Comparison of ENCODE assay signal across 8 cellular contexts in genomic region chr16:67893791-67894399, GRCh38. TPM values are rescaled to one million over a fixed set of nuclear protein-coding genes. Genes with fewer than 3 reads are reported as not detected.
A peak's percentile ranks its signal among the peaks of the same experiment; 100 is the strongest.
DNase-seq lines count a peak whose midpoint lies in the region; ATAC-seq and TF ChIP-seq lines count a peak whose summit lies in the region.

No MANE protein-coding gene starts in this region.

- no peak for TF ChIP-seq EP300 in stomach (IDR thresholded peaks at IDR 0.05)

- WGBS in stomach, 5 donors, result 11 to 24% (median 14%) methylated on average over 10 to 11 of the region's 11 CpGs

- TF ChIP-seq CTCF in activated B cell treated with CpG ODN at 0.5 μM for 24 hours (IDR thresholded peaks at IDR 0.05) (no peak), stomach (IDR thresholded peaks at IDR 0.05) (no peak)

- H3K9me3 Mint-ChIP-seq in T-helper 1 cell treated with Interleukin-12 subunit alpha and Interleukin-12 subunit beta and Interleukin-4 antibody, amounts not matched to agents 30 μg/mL and 1 μg/mL, for 36 hours, result no peaks in the 10 kb centered on the region
- H3K9me3 Mint-ChIP-seq in activated B cell treated with CpG ODN at 0.5 μM for 24 hours, result no peaks in the 10 kb centered on the region

- no peak for DNase-seq in T-helper 1 cell
- no peak for DNase-seq in activated B cell treated with CpG ODN at 0.5 μM for 24 hours
- no peak for DNase-seq in stomach
- DNase-seq in Kasumi-1 (lab: John Stamatoyannopoulos, UW), result no peak
- no peak for DNase-seq in COR-L47 (lab: John Stamatoyannopoulos, UW)

- H3K27me3 Mint-ChIP-seq in T-helper 1 cell treated with Interleukin-12 subunit alpha and Interleukin-12 subunit beta and Interleukin-4 antibody, amounts not matched to agents 30 μg/mL and 1 μg/mL, for 36 hours (ENCODE audit: low read depth), result no peaks in the 10 kb centered on the region
- no peaks in the 10 kb centered on the region for H3K27me3 Mint-ChIP-seq in activated B cell treated with CpG ODN at 0.5 μM for 24 hours

- no peaks in the 10 kb centered on the region for H3K36me3 ChIP-seq in stomach

- peak overlapping the region; percentile 95 for H3K4me3 Mint-ChIP-seq in T-helper 1 cell treated with Interleukin-12 subunit alpha and Interleukin-12 subunit beta and Interleukin-4 antibody, amounts not matched to agents 30 μg/mL and 1 μg/mL, for 36 hours
- peak overlapping the region; percentile 94 for H3K4me3 Mint-ChIP-seq in activated B cell treated with CpG ODN at 0.5 μM for 24 hours

- peak overlapping the region; percentile 94 for H3K27ac Mint-ChIP-seq in T-helper 1 cell treated with Interleukin-12 subunit alpha and Interleukin-12 subunit beta and Interleukin-4 antibody, amounts not matched to agents 30 μg/mL and 1 μg/mL, for 36 hours
- H3K27ac Mint-ChIP-seq in activated B cell treated with CpG ODN at 0.5 μM for 24 hours, result peak overlapping the region; percentile 86

- no peak for TF ChIP-seq POLR2A in stomach (IDR thresholded peaks at IDR 0.05)

- intact Hi-C loops in activated B cell treated with CpG ODN at 0.5 μM for 24 hours (cut with micrococcal nuclease), result loop anchor here (1.0 to 2.0 kb wide), 8 partner anchors 21 to 191 kb away; partner anchors contain the start of genes DDX28, DUS2, EDC4 and NFATC3
- intact Hi-C loops in stomach (cut with DNase I; ENCODE audit: low total_unique reads), result no loop called here

- POLR2A ChIA-PET in activated B cell treated with CpG ODN at 0.5 μM for 24 hours (lab: Charles Lee), result interaction anchor here (0.5 to 1.9 kb wide), 4 partner anchors 32 to 327 kb away, joined by 3 to 15 read pairs (median 4); partner anchors contain the start of genes DDX28, DUS2 and PSMB10

- ATAC-seq in activated B cell treated with CpG ODN at 0.5 μM for 24 hours (ENCODE audit: low read depth) (no peak), GM18502 (IDR thresholded peaks at IDR 0.05; ENCODE audit: poor library complexity, unreplicated experiment) (no peak)

- H3K27me3 ChIP-seq in stomach, result no peaks in the 10 kb centered on the region

- CTCF ChIA-PET in activated B cell treated with CpG ODN at 0.5 μM for 24 hours (lab: Charles Lee), result interaction anchor here (1.4 kb wide), 1 partner anchor 77 kb away, joined by 3 read pairs; no protein-coding TSS in a partner anchor

- peak overlapping the region; percentile 94 to 99 (median 95) for H3K27ac ChIP-seq in stomach

- H3K4me1 ChIP-seq in stomach, result peaks cover 20 to 58% (median 54%) of the 10 kb centered on the region in 4 donors

- no peaks in the 10 kb centered on the region for H3K9me3 ChIP-seq in stomach

- peaks cover 23% of the 10 kb centered on the region for H3K4me1 Mint-ChIP-seq in T-helper 1 cell treated with Interleukin-12 subunit alpha and Interleukin-12 subunit beta and Interleukin-4 antibody, amounts not matched to agents 30 μg/mL and 1 μg/mL, for 36 hours (ENCODE audit: low read depth)
- peaks cover 31% of the 10 kb centered on the region for H3K4me1 Mint-ChIP-seq in activated B cell treated with CpG ODN at 0.5 μM for 24 hours

- H3K36me3 Mint-ChIP-seq in T-helper 1 cell treated with Interleukin-12 subunit alpha and Interleukin-12 subunit beta and Interleukin-4 antibody, amounts not matched to agents 30 μg/mL and 1 μg/mL, for 36 hours (ENCODE audit: low read depth), result peaks cover 2% of the 10 kb centered on the region
- H3K36me3 Mint-ChIP-seq in activated B cell treated with CpG ODN at 0.5 μM for 24 hours (ENCODE audit: low read depth), result peaks cover 8% of the 10 kb centered on the region

- H3K4me3 ChIP-seq in iPS-11a (ENCODE audit: low read depth, low read length) (peak overlapping the region; percentile 93), stomach (peak overlapping the region; percentile 73 to 99 (median 79))

RNA-seq across cellular contexts. Expression of gene PSKH1, which starts 0.8 kb away (rescaled TPM):
- total RNA-seq in activated B cell treated with CpG ODN at 0.5 μM for 24 hours (19.2 and 22.0 TPM in 2 replicates), stomach (10 to 100 TPM; 17.5 to 93.7 (median 26.1) TPM)
- 10 to 100 TPM; 10.2 to 26.5 (median 13.4) TPM for polyA plus RNA-seq in stomach

RNA-seq across cellular contexts. Expression of gene NRN1L, which starts 9.2 kb away (rescaled TPM):
- total RNA-seq in activated B cell treated with CpG ODN at 0.5 μM for 24 hours (0.69 and 1.4 TPM in 2 replicates), stomach (not detected)
- polyA plus RNA-seq in stomach, result 1 to 10 TPM in 2 of 3 donors, not detected in 1; 2.0 to 2.7 TPM

RNA-seq across cellular contexts. Expression of gene EDC4, which starts 21.0 kb away (rescaled TPM):
- 71.5 TPM in 2 replicates for total RNA-seq in activated B cell treated with CpG ODN at 0.5 μM for 24 hours
- total RNA-seq in stomach, result 100 to 1,000 TPM in 2 of 5 donors, 10 to 100 TPM in 3; 41.5 to 141 (median 58.5) TPM
- 10 to 100 TPM; 22.0 to 27.6 (median 22.2) TPM for polyA plus RNA-seq in stomach

RNA-seq across cellular contexts. Expression of gene CTRL, which starts 37.8 kb away (rescaled TPM):
- total RNA-seq in activated B cell treated with CpG ODN at 0.5 μM for 24 hours (4.1 and 6.2 TPM in 2 replicates), stomach (10 to 100 TPM in 1 of 5 donors, 1 to 10 TPM in 2, under 1 TPM in 1, not detected in 1; 0.37 to 11.0 (median 4.0) TPM)
- 1 to 10 TPM in 2 of 3 donors, under 1 TPM in 1; 0.62 to 2.1 (median 1.3) TPM for polyA plus RNA-seq in stomach

RNA-seq across cellular contexts. Expression of gene PSMB10, which starts 42.8 kb away (rescaled TPM):
- 202 and 232 TPM in 2 replicates for total RNA-seq in activated B cell treated with CpG ODN at 0.5 μM for 24 hours
- total RNA-seq in stomach, result 10 to 100 TPM; 22.8 to 85.8 (median 52.5) TPM
- 100 to 1,000 TPM; 128 to 205 (median 134) TPM for polyA plus RNA-seq in stomach
